Comparison of ENCODE assay signal across 20 cellular contexts in genomic region chr1:224107282-224107625, GRCh38.
"Had no signal": no experiment of that assay in that cellular context is flagged by ENCODE, and none has a peak within 500 bp of the region (broad histone marks: within the 10 kb centered on the region; RNA-seq: fewer than 3 reads in every experiment).

No MANE protein-coding gene starts in this region.

- FAIRE-seq: urothelium cell line had no signal

- H3K4me3 ChIP-seq: adrenal gland, body of pancreas, colonic mucosa, heart left ventricle, thoracic aorta had no signal

- DNase-seq: activated CD8-positive, alpha-beta memory T cell treated with anti-CD3 and anti-CD28 coated beads for 24 hours; activated effector memory CD4-positive, alpha-beta T cell treated with anti-CD3 and anti-CD28 coated beads, Interleukin-2, amount 50 U/mL, for 16 hours; activated naive CD8-positive, alpha-beta T cell treated with anti-CD3 and anti-CD28 coated beads for 36 hours; activated T-cell treated with anti-CD3 and anti-CD28 coated beads, Interleukin-2, amount 50 U/mL, for 1 hour; aorta; effector memory CD8-positive, alpha-beta T cell; naive thymus-derived CD8-positive, alpha-beta T cell; posterior cingulate gyrus; right cardiac atrium; stimulated activated CD4-positive, alpha-beta T cell treated with anti-CD3 and anti-CD28 coated beads, Interleukin-2, amount 100 ng/mL, for 48 hours; stimulated activated naive CD8-positive, alpha-beta T cell treated with anti-CD3 and anti-CD28 coated beads, Interleukin-15, Interleukin-2, amounts not matched to agents 100 U/mL and 50 U/mL, for 24 hours; T-helper 9 cell had no signal

- H3K9me3 ChIP-seq: adrenal gland, body of pancreas, colonic mucosa, heart left ventricle, thoracic aorta had no signal

- H3K36me3 ChIP-seq: adrenal gland, colonic mucosa, heart left ventricle, thoracic aorta, WERI-Rb-1 had no signal

- H3K27me3 ChIP-seq: adrenal gland, body of pancreas, colonic mucosa had no signal

- H3K27ac ChIP-seq: adrenal gland, colonic mucosa, foreskin keratinocyte, heart left ventricle, thoracic aorta, WERI-Rb-1 had no signal

- H3K4me1 ChIP-seq: adrenal gland, body of pancreas, colonic mucosa, foreskin keratinocyte, heart left ventricle had no signal
